Comparison of ENCODE assay signal across 1 cellular context in the genomic region with DNA sequence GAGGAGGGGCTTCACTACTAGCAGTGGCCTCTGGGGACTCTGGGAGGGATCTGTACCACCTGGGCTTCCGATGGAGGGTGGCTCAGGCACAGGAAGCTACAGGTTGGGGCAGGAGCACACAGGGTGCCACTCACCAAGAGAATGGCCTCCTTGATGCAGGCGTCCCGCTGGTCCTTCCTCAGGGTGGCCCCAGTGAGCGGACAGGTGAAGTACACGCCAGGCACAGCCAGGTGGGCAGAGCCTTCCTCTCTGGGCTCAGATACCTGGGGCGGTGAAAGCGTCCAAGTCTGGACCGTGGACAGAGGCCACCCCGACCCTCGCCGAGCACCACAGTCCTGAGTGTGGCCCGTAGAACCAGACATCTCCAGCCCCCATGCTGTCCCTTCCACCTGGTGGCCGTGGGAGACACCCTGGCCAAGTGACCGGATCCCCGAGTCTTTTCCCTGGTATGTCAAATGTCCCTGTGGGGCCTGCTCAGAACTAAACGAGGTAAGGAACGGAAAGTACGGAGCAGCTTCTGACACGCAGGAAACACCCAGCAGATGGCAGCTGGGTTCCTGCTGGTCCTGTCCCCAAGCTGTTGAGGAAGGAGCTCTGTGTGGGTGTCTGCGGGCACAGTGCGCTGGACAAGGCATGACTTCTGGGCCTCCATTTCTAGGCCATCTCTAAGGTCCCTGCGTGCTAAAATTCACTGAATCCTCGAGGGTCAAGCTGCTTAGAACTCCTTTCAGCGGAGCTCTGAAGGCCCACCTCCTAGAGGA.
TF ChIP-seq lines count a peak whose summit lies in the region.

No MANE protein-coding gene starts in this region.

TF ChIP-seq in H1, 55 proteins besides CTCF, POLR2A, EP300 and RAD21:
- no peak for TF ChIP-seq ZNF274 (IDR thresholded peaks at IDR 0.05; ENCODE audit: borderline replicate concordance, extremely low read depth, low read length)
- TF ChIP-seq POLR2AphosphoS5 (IDR thresholded peaks at IDR 0.05; ENCODE audit: low read depth, low read length), result peak; percentile 59
- TF ChIP-seq KDM5A (IDR thresholded peaks at IDR 0.05; ENCODE audit: low read length), result no peak
